ENCODE assay signal across 14 cellular contexts in the genomic region with DNA sequence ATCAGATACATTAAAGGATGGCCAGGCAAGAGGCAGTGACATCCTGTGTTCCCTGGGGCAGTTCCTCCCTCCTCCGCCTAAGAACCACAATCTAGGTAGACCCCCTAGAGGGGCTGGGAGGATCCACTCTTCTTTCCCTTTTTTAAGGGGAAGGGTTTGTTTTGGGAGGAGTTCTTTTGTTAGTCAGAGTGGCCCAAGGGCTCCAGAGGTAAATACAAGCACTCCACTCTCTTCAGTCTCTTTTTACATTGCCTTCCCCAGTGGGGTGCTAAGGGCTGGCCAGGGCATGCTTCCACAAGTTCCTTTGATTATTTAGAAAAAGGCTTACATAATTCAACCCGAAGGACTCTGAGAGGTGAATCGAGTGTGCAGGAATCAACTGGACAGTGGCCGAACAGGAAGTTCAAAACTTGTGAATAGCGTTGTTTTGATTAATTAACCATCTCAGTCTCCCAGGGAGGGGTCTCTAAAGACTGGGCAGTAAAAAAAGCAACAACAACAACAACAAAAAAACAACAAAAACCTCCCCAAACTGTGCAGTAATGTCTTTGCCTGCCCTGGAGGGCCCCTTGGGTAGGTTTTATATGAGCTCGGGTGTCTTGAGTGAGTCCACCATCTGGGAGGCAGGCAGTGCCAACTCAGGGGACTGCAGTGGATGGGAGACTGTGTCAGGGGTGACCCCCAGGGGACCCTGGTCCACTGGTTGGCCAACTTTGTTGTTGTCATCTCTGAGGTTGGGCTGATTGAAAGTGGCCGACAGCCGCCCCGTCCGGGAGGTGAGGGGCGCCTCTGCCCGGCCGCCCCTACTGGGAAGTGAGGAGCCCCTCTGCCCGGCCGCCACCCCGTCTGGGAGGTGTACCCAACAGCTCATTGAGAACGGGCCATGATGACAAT. TPM values are rescaled to one million over a fixed set of nuclear protein-coding genes. Genes with fewer than 3 reads are reported as not detected.
DNase-seq lines count a peak whose midpoint lies in the region; ATAC-seq and TF ChIP-seq lines count a peak whose summit lies in the region.
"Had no signal": no experiment of that assay in that cellular context is flagged by ENCODE, and none has a peak within 500 bp of the region (broad histone marks: within the 10 kb centered on the region; RNA-seq: fewer than 3 reads in every experiment).

No MANE protein-coding gene starts in this region.

- H3K27me3 ChIP-seq in Panc1 (ENCODE audit: control insufficient read depth, insufficient read depth, low read length) (no peaks in the 10 kb centered on the region), thyroid gland (no peaks in the 10 kb centered on the region), gastrocnemius medialis (no peaks in the 10 kb centered on the region)
- H3K27me3 ChIP-seq: tibial nerve had no signal

- TF ChIP-seq CTCF in Panc1 (IDR thresholded peaks at IDR 0.05) (no peak), thyroid gland (IDR thresholded peaks at IDR 0.05) (no peak), gastrocnemius medialis (IDR thresholded peaks at IDR 0.05 in 4 of 5, conservative IDR thresholded peaks at IDR 0.05 in 1 of 5) (no peak)

- peaks cover 12% of the 10 kb centered on the region for H3K4me1 Mint-ChIP-seq in activated T-cell treated with anti-CD3 and anti-CD28 coated beads, Interleukin-2, amount 50 U/mL, for 24 hours (ENCODE audit: low read depth)
- H3K4me1 Mint-ChIP-seq in activated T-cell treated with anti-CD3 and anti-CD28 coated beads, Interleukin-2, amount 50 U/mL, for 4 hours (ENCODE audit: low read depth) = peaks cover 1% of the 10 kb centered on the region

- POLR2A ChIA-PET in Panc1 (lab: Charles Lee) = no interaction called here

- no TSS peak for BruUV-seq in Panc1 (replicated peaks; lab: Mats Ljungman, UMichigan)

- no peak for ATAC-seq in activated T-cell treated with anti-CD3 and anti-CD28 coated beads, Interleukin-2, amount 50 U/mL, for 4 hours
- ATAC-seq in Panc1 (no peak), esophagus mucosa (peak; percentile 66), gastrocnemius medialis (no peak)

- H3K27ac Mint-ChIP-seq in activated T-cell treated with anti-CD3 and anti-CD28 coated beads, Interleukin-2, amount 50 U/mL, for 24 hours = peak overlapping the region; percentile 37
- H3K27ac Mint-ChIP-seq: dendritic cell treated with granulocyte-macrophage colony-stimulating factor and Interleukin-4, amounts not matched to agents 40 ng/mL and 50 ng/mL, for 4 days; progenitor cell of endocrine pancreas had no signal

- TF ChIP-seq POLR2A in thyroid gland (IDR thresholded peaks at IDR 0.05) = no peak
- TF ChIP-seq POLR2A in gastrocnemius medialis (IDR thresholded peaks at IDR 0.05) = no peak

- H3K27me3 Mint-ChIP-seq in activated T-cell treated with anti-CD3 and anti-CD28 coated beads, Interleukin-2, amount 50 U/mL, for 24 hours = no peaks in the 10 kb centered on the region
- H3K27me3 Mint-ChIP-seq in activated T-cell treated with anti-CD3 and anti-CD28 coated beads, Interleukin-2, amount 50 U/mL, for 4 hours (ENCODE audit: low read depth) = peaks cover 1% of the 10 kb centered on the region

- CTCF ChIA-PET in Panc1 (lab: Charles Lee) = interaction anchor here (0.6 kb wide), 1 partner anchor 68 kb away, joined by 3 read pairs; no protein-coding TSS in a partner anchor

- H3K27ac ChIP-seq in Panc1 (ENCODE audit: low read length) = 0 out of 2 replicates have a peak overlapping the region, but pooled peaks have one; percentile 37
- peak overlapping the region in 2 of 3 donors; percentile 6 to 22 for H3K27ac ChIP-seq in thyroid gland
- no peak overlapping the region for H3K27ac ChIP-seq in gastrocnemius medialis
- H3K27ac ChIP-seq: SK-N-MC, tibial nerve had no signal

- H3K9me3 Mint-ChIP-seq in activated T-cell treated with anti-CD3 and anti-CD28 coated beads, Interleukin-2, amount 50 U/mL, for 24 hours = no peaks in the 10 kb centered on the region
- no peaks in the 10 kb centered on the region for H3K9me3 Mint-ChIP-seq in activated T-cell treated with anti-CD3 and anti-CD28 coated beads, Interleukin-2, amount 50 U/mL, for 4 hours
- H3K9me3 Mint-ChIP-seq: dendritic cell treated with granulocyte-macrophage colony-stimulating factor and Interleukin-4, amounts not matched to agents 40 ng/mL and 50 ng/mL, for 4 days had no signal

- intact Hi-C loops in Panc1 (cut with micrococcal nuclease; ENCODE audit: unreplicated experiment) = no loop called here
- intact Hi-C loops in thyroid gland (cut with DNase I) = no loop called here
- intact Hi-C loops in gastrocnemius medialis (cut with DNase I; ENCODE audit: low total_unique reads) = loop anchor here (10.0 kb wide), 1 partner anchor 183 kb away; no protein-coding TSS in a partner anchor

- H3K36me3 ChIP-seq in Panc1 (ENCODE audit: control insufficient read depth, insufficient read depth, low read length) (no peaks in the 10 kb centered on the region), thyroid gland (no peaks in the 10 kb centered on the region), gastrocnemius medialis (no peaks in the 10 kb centered on the region)
- H3K36me3 ChIP-seq: tibial nerve had no signal

- H3K9me3 ChIP-seq in Panc1 (ENCODE audit: control insufficient read depth, insufficient read depth, low read depth, low read length) (no peaks in the 10 kb centered on the region), thyroid gland (no peaks in the 10 kb centered on the region), gastrocnemius medialis (no peaks in the 10 kb centered on the region)
- H3K9me3 ChIP-seq: tibial nerve had no signal

- WGBS in thyroid gland, 2 donors = 68 to 70% methylated on average over 6 to 7 of the region's 17 CpGs

- H3K4me3 ChIP-seq in Panc1 (ENCODE audit: low read depth in 2 of 2, low read length in 2 of 2) = no peak overlapping the region
- no peak overlapping the region for H3K4me3 ChIP-seq in thyroid gland (replicated peaks in 1 of 3)
- H3K4me3 ChIP-seq in gastrocnemius medialis = no peak overlapping the region
- H3K4me3 ChIP-seq: SK-N-MC, tibial nerve had no signal

- in situ Hi-C loops in Panc1 (cut with HindIII; ENCODE audit: low pct_unique_long_range_greater_than_20kb, low sequenced_read_pairs) (no loop called here), gastrocnemius medialis (cut with MboI; ENCODE audit: low sequenced_read_pairs in 4 of 4) (loop anchor here (10.0 to 25.0 kb wide), 3 partner anchors 73 to 276 kb away; no protein-coding TSS in a partner anchor)

- DNase-seq in activated T-cell treated with anti-CD3 and anti-CD28 coated beads, Interleukin-2, amount 50 U/mL, for 24 hours = no peak
- DNase-seq in activated T-cell treated with anti-CD3 and anti-CD28 coated beads, Interleukin-2, amount 50 U/mL, for 4 hours = no peak
- DNase-seq in Panc1 (ENCODE audit: low read depth, low spot score) (no peak), thyroid gland (no peak), T1000 (lab: John Stamatoyannopoulos, UW) (no peak), gastrocnemius medialis (no peak), EL (no peak)
- DNase-seq: KG1, NCI-H1694 had no signal

- H3K4me1 ChIP-seq in Panc1 (ENCODE audit: control insufficient read depth, insufficient read depth, low read length) = peaks cover 24% of the 10 kb centered on the region
- H3K4me1 ChIP-seq in thyroid gland = peaks cover 10 to 32% of the 10 kb centered on the region in 2 donors
- H3K4me1 ChIP-seq in gastrocnemius medialis = no peaks in the 10 kb centered on the region

- no peaks in the 10 kb centered on the region for H3K36me3 Mint-ChIP-seq in activated T-cell treated with anti-CD3 and anti-CD28 coated beads, Interleukin-2, amount 50 U/mL, for 24 hours (ENCODE audit: low read depth)
- H3K36me3 Mint-ChIP-seq in activated T-cell treated with anti-CD3 and anti-CD28 coated beads, Interleukin-2, amount 50 U/mL, for 4 hours (ENCODE audit: insufficient read depth) = no peaks in the 10 kb centered on the region

- no peak overlapping the region for H3K4me3 Mint-ChIP-seq in activated T-cell treated with anti-CD3 and anti-CD28 coated beads, Interleukin-2, amount 50 U/mL, for 24 hours
- no peak overlapping the region for H3K4me3 Mint-ChIP-seq in activated T-cell treated with anti-CD3 and anti-CD28 coated beads, Interleukin-2, amount 50 U/mL, for 4 hours
- H3K4me3 Mint-ChIP-seq: dendritic cell treated with granulocyte-macrophage colony-stimulating factor and Interleukin-4, amounts not matched to agents 40 ng/mL and 50 ng/mL, for 4 days had no signal

RNA-seq across cellular contexts. Expression of a gene that starts 33.2 kb away (rescaled TPM):
- total RNA-seq in activated T-cell treated with anti-CD3 and anti-CD28 coated beads, Interleukin-2, amount 50 U/mL, for 4 hours = 1,000 to 10,000 TPM; 3,836 to 4,068 (median 3,869) TPM
- total RNA-seq in Panc1 (2021; ENCODE audit: unreplicated experiment) (2,480 TPM), esophagus mucosa (1,388 TPM), thyroid gland (100 to 1,000 TPM; 355 to 741 (median 478) TPM), gastrocnemius medialis (100 to 1,000 TPM; 112 to 354 (median 209) TPM)
- 3,248 TPM for polyA plus RNA-seq in Panc1 (2012; ENCODE audit: insufficient read length)

RNA-seq across cellular contexts. Expression of a gene that starts 34.0 kb away (rescaled TPM):
- under 1 TPM in 2 of 3 donors, not detected in 1; 0.14 to 0.25 TPM for total RNA-seq in activated T-cell treated with anti-CD3 and anti-CD28 coated beads, Interleukin-2, amount 50 U/mL, for 4 hours
- total RNA-seq in Panc1 (2021; ENCODE audit: unreplicated experiment) (not detected), esophagus mucosa (not detected), thyroid gland (not detected), gastrocnemius medialis (not detected)
- polyA plus RNA-seq in Panc1 (2012; ENCODE audit: insufficient read length) = 0.15 TPM
- total RNA-seq: progenitor cell of endocrine pancreas, tibial nerve had no signal

Comparison
In these comparisons a context has a peak if more than half of its experiments do, and no peak if none do; other contexts are left out.
1. H3K27ac ChIP-seq: peak in Panc1 (single experiment) and thyroid gland (2 of 3); none in gastrocnemius medialis (0 of 4).